In genomic region chr19:2974342-2974932, GRCh38 we compare ENCODE assay signal across 10 cellular contexts. TPM values are rescaled to one million over a fixed set of nuclear protein-coding genes. Genes with fewer than 3 reads are reported as not detected.
DNase-seq lines count a peak whose midpoint lies in the region; ATAC-seq and TF ChIP-seq lines count a peak whose summit lies in the region.
"Had no signal": no experiment of that assay in that cellular context is flagged by ENCODE, and none has a peak within 500 bp of the region (broad histone marks: within the 10 kb centered on the region; RNA-seq: fewer than 3 reads in every experiment).

No MANE protein-coding gene starts in this region.

- no peaks in the 10 kb centered on the region for H4K20me1 ChIP-seq in DOHH2 (ENCODE audit: control insufficient read depth, insufficient read depth, low read depth, low read length)

- H3K4me2 ChIP-seq in DOHH2 (ENCODE audit: low read length): peak overlapping the region; percentile 21

- no peak overlapping the region for H3K27ac ChIP-seq in DOHH2 (ENCODE audit: low read depth, low read length)
- H3K27ac ChIP-seq: VCaP had no signal

- no peak for TF ChIP-seq CTCF in DOHH2 (IDR thresholded peaks at IDR 0.05; ENCODE audit: low read depth, low read length, poor library complexity, severe bottlenecking)

- H3K4me1 ChIP-seq in DOHH2 (ENCODE audit: control insufficient read depth, low read length): peaks cover 69% of the 10 kb centered on the region

- peaks cover 7% of the 10 kb centered on the region; the same call in 1 of the 2 replicates for H3F3A ChIP-seq in DOHH2 (ENCODE audit: control insufficient read depth, insufficient read depth)

- no peaks in the 10 kb centered on the region for H3K27me3 ChIP-seq in DOHH2 (ENCODE audit: control insufficient read depth, low read length)

- H3K79me2 ChIP-seq in DOHH2 (ENCODE audit: control insufficient read depth, low read length): peaks cover 5% of the 10 kb centered on the region

- intact Hi-C loops in posterior vena cava (cut with DNase I): no loop called here

- DNase-seq in OCI-M2 (lab: John Stamatoyannopoulos, UW; ENCODE audit: unreplicated experiment) (peak; percentile 11), fibroblast of peridontal ligament (ENCODE audit: extremely low read depth) (peak; percentile 23), posterior vena cava (ENCODE audit: low spot score) (peak; percentile 86), hippocampal formation (lab: John Stamatoyannopoulos, UW) (no peak)
- DNase-seq: NCI-H446 treated with DMSO at 0.1 percent for 48 hours had no signal

- ATAC-seq in HG03439 (IDR thresholded peaks at IDR 0.05; ENCODE audit: unreplicated experiment) (no peak), HG03354 (IDR thresholded peaks at IDR 0.05; ENCODE audit: poor library complexity, severe bottlenecking, unreplicated experiment) (no peak), GM18868 (IDR thresholded peaks at IDR 0.05; ENCODE audit: unreplicated experiment) (no peak)

- no peaks in the 10 kb centered on the region for H3K36me3 ChIP-seq in DOHH2 (ENCODE audit: control insufficient read depth, low read length)

- no peak overlapping the region for H3K4me3 ChIP-seq in DOHH2 (ENCODE audit: low read length)

- H3K9me2 ChIP-seq in DOHH2 (replicated peaks; ENCODE audit: control insufficient read depth, low read length): no peaks in the 10 kb centered on the region

- no peaks in the 10 kb centered on the region for H3K9me3 ChIP-seq in DOHH2 (ENCODE audit: control insufficient read depth, insufficient read depth, low read length)

RNA-seq across cellular contexts. Expression of gene TLE6, which starts 2.9 kb away (rescaled TPM):
- 1 to 10 TPM in 1 of 2 donors, under 1 TPM in 1; 0.57 to 3.4 TPM for total RNA-seq in posterior vena cava

RNA-seq across cellular contexts. Expression of gene ZNF77, which starts 29.7 kb away (rescaled TPM):
- 1 to 10 TPM; 2.4 to 4.0 TPM for total RNA-seq in posterior vena cava

RNA-seq across cellular contexts. Expression of gene TLE2, which starts 54.6 kb away (rescaled TPM):
- 10 to 100 TPM; 39.4 to 61.4 TPM for total RNA-seq in posterior vena cava

Comparison
In these comparisons a context has a peak if more than half of its experiments do, and no peak if none do; other contexts are left out.
1. DNase-seq: peak in OCI-M2 (single experiment), fibroblast of peridontal ligament (single experiment) and posterior vena cava (single experiment); none in hippocampal formation (0 of 2).